In genomic region chr9:134752476-134752875, GRCh38 we compare ENCODE assay signal across 18 cellular contexts.
DNase-seq lines count a peak whose midpoint lies in the region; ATAC-seq, FAIRE-seq and TF ChIP-seq lines count a peak whose summit lies in the region.
"Had no signal": no experiment of that assay in that cellular context is flagged by ENCODE, and none has a peak within 500 bp of the region (broad histone marks: within the 10 kb centered on the region; RNA-seq: fewer than 3 reads in every experiment).

No MANE protein-coding gene starts in this region.

- H3K4me2 ChIP-seq in BLaER1 treated with 17β-estradiol and CSF1 and Interleukin-3, amounts not matched to agents 10 nM and 100 nM = peak overlapping the region in 10 of 11 experiments; percentile 41 to 95 (median 82); a peak in 19 of 22 replicates
- H3K4me2 ChIP-seq in H1 (ENCODE audit: insufficient read depth in 1 of 2, low read depth in 2 of 2, low read length in 2 of 2) (no peak overlapping the region), smooth muscle cell (no peak overlapping the region)

- peaks cover 0 to 7% (median 2%) of the 10 kb centered on the region in 11 experiments; a peak in 9 of 22 replicates for H3K9me3 ChIP-seq in BLaER1 treated with 17β-estradiol and CSF1 and Interleukin-3, amounts not matched to agents 10 nM and 100 nM (replicated peaks in 1 of 11)
- peaks cover 3 to 9% of the 10 kb centered on the region in 2 experiments; a peak in 2 of 4 replicates for H3K9me3 ChIP-seq in H1 (ENCODE audit: insufficient read depth in 2 of 2, low read depth in 1 of 2, low read length in 1 of 2)
- no peaks in the 10 kb centered on the region for H3K9me3 ChIP-seq in smooth muscle cell (replicated peaks; ENCODE audit: low read depth)
- H3K9me3 ChIP-seq: BE2C had no signal

- H3K79me2 ChIP-seq in H1 (ENCODE audit: control insufficient read depth in 1 of 2, insufficient read depth in 2 of 2, low read length in 2 of 2) = no peaks in the 10 kb centered on the region; a peak in 1 of 4 replicates
- peaks cover 51% of the 10 kb centered on the region for H3K79me2 ChIP-seq in smooth muscle cell (ENCODE audit: low read depth)

- H2AK5ac ChIP-seq in H1 (ENCODE audit: low read depth, low read length) = no peak overlapping the region

- no peak for ATAC-seq in GM21390 (IDR thresholded peaks at IDR 0.05; ENCODE audit: unreplicated experiment)
- ATAC-seq: GM12878 had no signal

- no peak for FAIRE-seq in H1 (lab: Jason Lieb, UNC)
- FAIRE-seq: GM12878, GM19239, H54 had no signal

- WGBS in H1 (ENCODE audit: extremely low coverage in 1 of 2, insufficient coverage in 1 of 2, insufficient read length in 1 of 2, insufficient replicate concordance in 2 of 2, low coverage in 1 of 2, low lambda C conversion rate in 2 of 2, missing lambda C conversion rate in 1 of 2), 2 experiments = 94% methylated on average over 12 of the region's 12 CpGs; no CpG with 5 or more reads in 1 of the 2 experiments
- WGBS in smooth muscle cell (ENCODE audit: low lambda C conversion rate) = 95% methylated on average over 12 of the region's 12 CpGs

- no peak overlapping the region for H2BK5ac ChIP-seq in H1 (ENCODE audit: low read depth, low read length)

- H4K91ac ChIP-seq in H1 (replicated peaks; ENCODE audit: insufficient read length, low read length) = no peak overlapping the region

- H3K23ac ChIP-seq in H1 (ENCODE audit: insufficient read length) = no peak overlapping the region

- H3K4me1 ChIP-seq in BLaER1 treated with 17β-estradiol and CSF1 and Interleukin-3, amounts not matched to agents 10 nM and 100 nM = peaks cover 16 to 81% (median 59%) of the 10 kb centered on the region in 10 experiments; a peak in 19 of 20 replicates
- H3K4me1 ChIP-seq in H1 (replicated peaks in 1 of 4; ENCODE audit: control insufficient read depth in 3 of 4, insufficient read depth in 4 of 4, low read length in 3 of 4) = no peaks in the 10 kb centered on the region
- no peaks in the 10 kb centered on the region for H3K4me1 ChIP-seq in smooth muscle cell (ENCODE audit: low read depth)
- H3K4me1 ChIP-seq: BE2C had no signal

- H3K9ac ChIP-seq in BLaER1 treated with 17β-estradiol and CSF1 and Interleukin-3, amounts not matched to agents 10 nM and 100 nM = peak overlapping the region in 4 of 11 experiments; percentile 28 to 67 (median 52); a peak in 6 of 22 replicates
- H3K9ac ChIP-seq in H1 (replicated peaks in 1 of 4; ENCODE audit: extremely low read depth in 1 of 4, low read depth in 3 of 4, low read length in 3 of 4) (no peak overlapping the region), smooth muscle cell (ENCODE audit: low read depth) (no peak overlapping the region)
- H3K9ac ChIP-seq: GM23248 had no signal

- H3K4ac ChIP-seq in H1 (replicated peaks; ENCODE audit: insufficient read length, low read depth, low read length) = no peak overlapping the region

- H3K27me3 ChIP-seq in BLaER1 treated with 17β-estradiol and CSF1 and Interleukin-3, amounts not matched to agents 10 nM and 100 nM = peaks cover 0 to 65% (median 0%) of the 10 kb centered on the region in 11 experiments; a peak in 7 of 22 replicates
- no peaks in the 10 kb centered on the region; a peak in 1 of 7 replicates for H3K27me3 ChIP-seq in H1 (replicated peaks in 1 of 4; ENCODE audit: control insufficient read depth in 3 of 4, extremely low read depth in 1 of 4, insufficient read depth in 3 of 4, low read length in 3 of 4)
- no peaks in the 10 kb centered on the region for H3K27me3 ChIP-seq in smooth muscle cell (ENCODE audit: low read depth)
- H3K27me3 ChIP-seq: BE2C had no signal

- H3K4me3 ChIP-seq in BLaER1 treated with 17β-estradiol and CSF1 and Interleukin-3, amounts not matched to agents 10 nM and 100 nM = peak overlapping the region in 1 of 10 experiments; percentile 32; a peak in 3 of 20 replicates
- no peak overlapping the region for H3K4me3 ChIP-seq in H1 (ENCODE audit: extremely low read depth in 1 of 4, insufficient read depth in 2 of 4, low read depth in 3 of 4, low read length in 4 of 4)
- H3K4me3 ChIP-seq in smooth muscle cell = no peak overlapping the region
- H3K4me3 ChIP-seq: GM12878, GM23248 had no signal

- no peak for TF ChIP-seq POLR2A in H1 (IDR thresholded peaks at IDR 0.05; ENCODE audit: control extremely low read depth in 1 of 2, low read depth in 2 of 2, low read length in 2 of 2)

- TF ChIP-seq EP300 in H1 (IDR thresholded peaks at IDR 0.05; ENCODE audit: borderline replicate concordance in 1 of 2, low read depth in 2 of 2, low read length in 2 of 2) = no peak

- H3K14ac ChIP-seq in H1 (ENCODE audit: insufficient read length) = no peak overlapping the region

- H3K56ac ChIP-seq in H1 (replicated peaks; ENCODE audit: insufficient read length, low read depth, low read length) = no peak overlapping the region

- H4K20me1 ChIP-seq in BLaER1 treated with 17β-estradiol and CSF1 and Interleukin-3, amounts not matched to agents 10 nM and 100 nM = peaks cover 0 to 62% (median 38%) of the 10 kb centered on the region in 11 experiments; a peak in 16 of 22 replicates
- H4K20me1 ChIP-seq in H1 (replicated peaks in 1 of 2; ENCODE audit: control insufficient read depth in 1 of 2, insufficient read depth in 2 of 2, low read length in 2 of 2) (peaks cover 0 to 6% of the 10 kb centered on the region in 2 experiments), smooth muscle cell (ENCODE audit: low read depth) (peaks cover 100% of the 10 kb centered on the region)

- H4K8ac ChIP-seq in H1 (ENCODE audit: extremely low read depth, insufficient read depth, low read length) = peak overlapping the region; percentile 51; the same call in 1 of the 2 replicates

- peak overlapping the region in 3 of 11 experiments; percentile 1 to 40 (median 23); a peak in 2 of 22 replicates for H3K27ac ChIP-seq in BLaER1 treated with 17β-estradiol and CSF1 and Interleukin-3, amounts not matched to agents 10 nM and 100 nM
- H3K27ac ChIP-seq in H1 (ENCODE audit: low read depth, low read length) (no peak overlapping the region), smooth muscle cell (ENCODE audit: low read depth) (peak overlapping the region; percentile 74)
- H3K27ac ChIP-seq: GM23248 had no signal

- no peak for TF ChIP-seq CTCF in H1 (IDR thresholded peaks at IDR 0.05; ENCODE audit: control extremely low read depth in 1 of 3, insufficient read depth in 1 of 3, low read depth in 1 of 3, low read length in 3 of 3)
- no peak for TF ChIP-seq CTCF in smooth muscle cell (IDR thresholded peaks at IDR 0.05; ENCODE audit: borderline replicate concordance, insufficient read depth, poor library complexity, severe bottlenecking)

- H3K36me3 ChIP-seq in BLaER1 treated with 17β-estradiol and CSF1 and Interleukin-3, amounts not matched to agents 10 nM and 100 nM = peaks cover 0 to 20% (median 8%) of the 10 kb centered on the region in 11 experiments; a peak in 14 of 22 replicates
- H3K36me3 ChIP-seq in H1 (ENCODE audit: control insufficient read depth in 2 of 4, insufficient read depth in 4 of 4, low read length in 3 of 4) (peaks cover 0 to 9% (median 4%) of the 10 kb centered on the region in 4 experiments; a peak in 2 of 8 replicates), smooth muscle cell (ENCODE audit: low read depth) (peaks cover 22% of the 10 kb centered on the region)
- H3K36me3 ChIP-seq: BE2C had no signal

- no peak for TF ChIP-seq RAD21 in H1 (IDR thresholded peaks at IDR 0.05 in 1 of 2, conservative IDR thresholded peaks at IDR 0.05 in 1 of 2; ENCODE audit: low read depth in 2 of 2, low read length in 2 of 2)

- no peak overlapping the region; the same call in 1 of the 2 replicates for H3K18ac ChIP-seq in H1 (ENCODE audit: extremely low read depth, low read length)

- H3K79me1 ChIP-seq in H1 (ENCODE audit: low read depth, low read length) = no peaks in the 10 kb centered on the region

- CTCF ChIA-PET in H1 (lab: Charles Lee; ENCODE audit: partially characterized antibody) = interaction anchor here (0.6 to 2.7 kb wide), 4 partner anchors 10 to 105 kb away, joined by 3 to 9 read pairs (median 3); no protein-coding TSS in a partner anchor

- DNase-seq in NCI-H69 (lab: John Stamatoyannopoulos, UW) = peak; percentile 47
- DNase-seq in H1 (ENCODE audit: low read depth in 1 of 2, low spot score in 2 of 2) = no peak
- DNase-seq in smooth muscle cell (lab: John Stamatoyannopoulos, UW; ENCODE audit: unreplicated experiment) = no peak
- DNase-seq in HuH-7.5 (ENCODE audit: low spot score) = no peak
- no peak for DNase-seq in AML-193 (lab: John Stamatoyannopoulos, UW)
- DNase-seq: BE2C; Calu3; CD4-positive, alpha-beta memory T cell; DND-41; EL; GM23248; HCEC 1CT; KBM-7 had no signal

- H2BK120ac ChIP-seq in H1 (replicated peaks; ENCODE audit: low read depth, low read length) = no peak overlapping the region

- no peaks in the 10 kb centered on the region for H3K23me2 ChIP-seq in H1 (ENCODE audit: low read depth, low read length)

- H2AFZ ChIP-seq in H1 (ENCODE audit: low read length) = no peak overlapping the region
- no peak overlapping the region for H2AFZ ChIP-seq in smooth muscle cell (ENCODE audit: low read depth)
- H2AFZ ChIP-seq: GM23248 had no signal

- POLR2A ChIA-PET in H1 (lab: Charles Lee; ENCODE audit: partially characterized antibody) = interaction anchor here (0.5 kb wide), 1 partner anchor 180 kb away, joined by 3 read pairs; no protein-coding TSS in a partner anchor

- H2BK15ac ChIP-seq in H1 (ENCODE audit: low read length) = no peak overlapping the region

- H2BK20ac ChIP-seq in H1 (ENCODE audit: low read length) = no peak overlapping the region

- no peak overlapping the region for H4K5ac ChIP-seq in H1 (ENCODE audit: insufficient read length, low read depth, low read length)

- H2BK12ac ChIP-seq in H1 (ENCODE audit: low read depth, low read length) = no peak overlapping the region

- peaks cover 97% of the 10 kb centered on the region for H3F3A ChIP-seq in smooth muscle cell (ENCODE audit: low read depth)

TF ChIP-seq in H1, 55 proteins besides CTCF, POLR2A, EP300 and RAD21:
- TF ChIP-seq NANOG (IDR thresholded peaks at IDR 0.05; ENCODE audit: insufficient read depth, low read depth, low read length, poor library complexity, severe bottlenecking) = no peak
- TF ChIP-seq JUN (IDR thresholded peaks at IDR 0.05; ENCODE audit: low read depth, low read length) = no peak

Comparison
In these comparisons a context has a peak if more than half of its experiments do, and no peak if none do; other contexts are left out.
1. H3K4me2 ChIP-seq: peak in BLaER1 treated with 17β-estradiol and CSF1 and Interleukin-3, amounts not matched to agents 10 nM and 100 nM (10 of 11); none in H1 (0 of 2) and smooth muscle cell (single experiment).